In the genomic region with DNA sequence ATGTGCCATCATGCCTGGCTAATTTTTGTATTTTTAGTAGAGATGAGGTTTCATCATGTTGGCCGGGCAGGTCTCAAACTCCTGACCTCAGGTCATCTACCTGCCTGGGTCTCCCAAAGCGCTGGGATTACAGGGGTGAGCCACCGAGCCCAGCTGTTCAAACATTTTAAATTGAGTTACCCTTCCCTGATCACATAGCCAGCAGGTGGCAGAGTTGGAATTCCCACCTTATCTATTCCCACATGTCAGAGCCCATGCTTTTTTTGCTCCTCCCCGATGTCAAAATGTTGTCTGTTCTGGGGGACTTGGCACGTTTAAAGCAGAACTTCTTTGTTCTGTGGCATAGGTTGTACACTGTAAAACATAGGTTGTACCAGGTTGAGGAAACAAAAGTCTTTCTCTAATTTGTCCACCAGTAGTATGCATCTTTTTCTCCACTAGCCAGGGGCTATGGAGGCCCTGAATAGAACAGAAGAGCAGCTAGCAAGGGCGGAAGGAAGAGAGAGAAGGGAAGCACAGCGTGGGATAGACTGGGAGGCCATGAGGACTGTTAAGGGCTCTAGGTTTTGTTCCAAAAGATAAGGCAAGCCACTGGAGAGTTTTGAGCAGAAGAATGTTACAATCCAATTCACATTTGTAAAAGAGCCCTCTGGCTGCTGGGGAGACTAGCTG, we compare ENCODE assay signal across 10 cellular contexts. TPM values are rescaled to one million over a fixed set of nuclear protein-coding genes. Genes with fewer than 3 reads are reported as not detected.
DNase-seq lines count a peak whose midpoint lies in the region; ATAC-seq and TF ChIP-seq lines count a peak whose summit lies in the region.
"Had no signal": no experiment of that assay in that cellular context is flagged by ENCODE, and none has a peak within 500 bp of the region (broad histone marks: within the 10 kb centered on the region; RNA-seq: fewer than 3 reads in every experiment).

No MANE protein-coding gene starts in this region.

- H3K4me2 ChIP-seq in PC-9: no peak overlapping the region

- H3K27me3 ChIP-seq in PC-9 (ENCODE audit: insufficient read depth, low read depth): peaks cover 40% of the 10 kb centered on the region; the same call in 1 of the 2 replicates

- peaks cover 29% of the 10 kb centered on the region for H3K4me1 Mint-ChIP-seq in neural crest cell

- H3K27ac ChIP-seq in PC-9: no peak overlapping the region

- no peaks in the 10 kb centered on the region for H4K20me1 ChIP-seq in PC-9 (ENCODE audit: insufficient read depth)

- POLR2A ChIA-PET in PC-9 (lab: Charles Lee; ENCODE audit: unreplicated experiment): interaction anchor here (0.6 kb wide), 1 partner anchor 96 kb away, joined by 3 read pairs; a partner anchor contains a TSS

- ATAC-seq in HG02938 (IDR thresholded peaks at IDR 0.05; ENCODE audit: unreplicated experiment): no peak

- no peaks in the 10 kb centered on the region for H3K4me1 ChIP-seq in PC-9 (replicated peaks; ENCODE audit: insufficient read depth)

- no peak overlapping the region for H3K27ac Mint-ChIP-seq in neural crest cell (ENCODE audit: unreplicated experiment)

- no peaks in the 10 kb centered on the region for H3K9me2 ChIP-seq in PC-9 (ENCODE audit: insufficient read depth)

- no peaks in the 10 kb centered on the region for H3F3A ChIP-seq in PC-9 (ENCODE audit: insufficient read depth, low read depth)

- CTCF ChIA-PET in PC-9 (lab: Charles Lee): interaction anchor here (1.3 kb wide), 1 partner anchor 70 kb away, joined by 3 read pairs; no protein-coding TSS in a partner anchor

- H3K27me3 Mint-ChIP-seq in neural crest cell (ENCODE audit: low read depth): no peaks in the 10 kb centered on the region

- TF ChIP-seq CTCF in PC-9 (conservative IDR thresholded peaks at IDR 0.05): peak; percentile 34; the same call in 1 of the 2 replicates
- peak; percentile 29 for TF ChIP-seq CTCF in fibroblast of mammary gland (conservative IDR thresholded peaks at IDR 0.05; ENCODE audit: control insufficient read depth, insufficient read depth, low read depth, low read length)
- TF ChIP-seq CTCF in neural crest cell (conservative IDR thresholded peaks at IDR 0.05): peak; percentile 50

- peaks cover 6% of the 10 kb centered on the region for H3K9me3 Mint-ChIP-seq in neural crest cell

- H3K9me3 ChIP-seq in PC-9 (ENCODE audit: insufficient read depth, low read depth): peaks cover 10% of the 10 kb centered on the region; the same call in 1 of the 2 replicates

- DNase-seq in HT-29 (ENCODE audit: low spot score): peak; percentile 71
- peak in 1 of 2 experiments; percentile 34 for DNase-seq in PC-9
- peak; percentile 29 for DNase-seq in fibroblast of mammary gland (ENCODE audit: low read depth)
- no peak for DNase-seq in neural crest cell (ENCODE audit: low read depth, low spot score)
- DNase-seq in RPMI8226: no peak
- DNase-seq in NCI-H774 (lab: John Stamatoyannopoulos, UW): no peak
- DNase-seq: central memory CD4-positive, alpha-beta T cell; Karpas-422; SHP77 had no signal

- no peak overlapping the region for H2AFZ ChIP-seq in PC-9

- BruUV-seq in PC-9 (replicated peaks; lab: Mats Ljungman, UMichigan): no TSS peak

- H3K36me3 Mint-ChIP-seq in neural crest cell (ENCODE audit: low read depth): no peaks in the 10 kb centered on the region

- H3K4me3 ChIP-seq in PC-9 (no peak overlapping the region), fibroblast of mammary gland (ENCODE audit: control insufficient read depth, low read depth, low read length) (no peak overlapping the region)

- no peak overlapping the region for H3K4me3 Mint-ChIP-seq in neural crest cell

- intact Hi-C loops in PC-9 (cut with micrococcal nuclease; ENCODE audit: unreplicated experiment): loop anchor here (5.0 to 10.0 kb wide), 3 partner anchors 308 to 708 kb away; no protein-coding TSS in a partner anchor

- H3K79me2 ChIP-seq in PC-9 (ENCODE audit: low read depth): no peaks in the 10 kb centered on the region

- no peaks in the 10 kb centered on the region for H3K36me3 ChIP-seq in PC-9 (ENCODE audit: low read depth)

RNA-seq across cellular contexts. Expression of a gene that starts 7.3 kb away (rescaled TPM):
- 0.28 TPM in 1 of 2 replicates, not detected in the other for total RNA-seq in HT-29 (2014; rRNA removed; shearing (Covaris generic))
- total RNA-seq in PC-9 (2021): not detected in 2 replicates
- total RNA-seq in neural crest cell: not detected in 2 replicates

RNA-seq across cellular contexts. Expression of a gene that starts 35.0 kb away (rescaled TPM):
- not detected in 2 replicates for total RNA-seq in HT-29 (2014; rRNA removed; shearing (Covaris generic))
- total RNA-seq in PC-9 (2021) (not detected in 2 replicates), neural crest cell (not detected in 2 replicates)

Comparison
In these comparisons a context has a peak if more than half of its experiments do, and no peak if none do; other contexts are left out.
1. DNase-seq: peak in HT-29 (single experiment) and fibroblast of mammary gland (single experiment); none in neural crest cell (single experiment), RPMI8226 (single experiment) and NCI-H774 (single experiment).
2. Peak in every context shown above with its lines, with median percentiles within 50 percentile points of each other: CTCF ChIP-seq.